ENCODE assay signal across 1 cellular context in the genomic region with DNA sequence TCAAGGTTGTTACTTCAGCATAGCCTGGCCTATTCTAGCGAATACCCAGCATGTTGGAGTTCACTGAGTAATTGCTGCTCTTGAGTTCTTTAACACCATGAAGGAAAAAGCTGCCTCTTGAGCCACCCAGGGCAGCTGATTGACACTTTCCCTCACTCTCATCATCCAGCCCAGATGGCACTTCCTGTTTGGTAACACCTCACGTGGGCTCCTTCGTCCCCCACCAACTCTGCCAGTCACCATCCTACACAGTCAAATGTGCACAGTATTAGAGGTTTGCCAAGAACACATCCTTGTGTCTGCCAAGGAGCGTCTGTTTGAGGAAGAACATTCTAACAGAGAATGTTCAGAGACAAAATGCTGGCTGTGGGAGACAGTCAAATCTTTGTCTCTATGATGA.
TF ChIP-seq lines count a peak whose summit lies in the region.

No MANE protein-coding gene starts in this region.

TF ChIP-seq in H1, 55 proteins besides CTCF, POLR2A, EP300 and RAD21 (continued from another document):
- no peak for TF ChIP-seq GABPA (IDR thresholded peaks at IDR 0.05; ENCODE audit: borderline replicate concordance, insufficient read depth, low read length)
TF ChIP-seq in H1: peak in this region for 0.
